In the genomic region with DNA sequence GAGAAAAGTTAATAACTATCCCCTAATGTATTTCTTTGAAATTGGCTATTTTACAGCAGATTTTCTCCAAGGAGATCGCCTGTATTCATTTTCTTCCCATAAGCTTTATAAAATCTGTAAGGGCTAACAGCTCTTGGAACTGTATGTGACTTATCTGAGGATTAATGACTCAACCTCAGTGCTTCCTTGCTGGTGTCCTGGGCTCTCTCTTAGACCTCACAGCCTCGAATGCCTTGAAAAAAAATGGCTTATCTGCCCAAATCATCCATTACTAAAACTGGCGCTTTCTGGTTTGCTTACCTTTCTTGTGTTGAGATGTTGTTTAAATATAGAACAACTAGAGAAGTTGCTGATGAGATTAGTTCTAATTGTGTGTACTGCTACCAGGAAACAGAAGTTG, we compare ENCODE assay signal across 26 cellular contexts.
"Had no signal": no experiment of that assay in that cellular context is flagged by ENCODE, and none has a peak within 500 bp of the region (broad histone marks: within the 10 kb centered on the region; RNA-seq: fewer than 3 reads in every experiment).

No MANE protein-coding gene starts in this region.

- H3K27ac Mint-ChIP-seq: activated CD4-positive, alpha-beta T cell treated with anti-CD3 and anti-CD28 coated beads for 36 hours; activated CD8-positive, alpha-beta T cell treated with anti-CD3 and anti-CD28 coated beads, Interleukin-2, amount 10 ng/mL, durations not matched to agents 7 days and 5 days; activated naive CD8-positive, alpha-beta T cell; activated T-cell treated with anti-CD3 and anti-CD28 coated beads, Interleukin-2, amount 50 U/mL, for 72 hours; brain; effector memory CD8-positive, alpha-beta T cell; naive B cell; nephron progenitor cell; stimulated activated naive B cell treated with anti-CD40 and anti-IgM and Interleukin-4, amounts not matched to agents 10 μg/mL and 1 μg/mL and 100 μg/mL, for 72 hours had no signal

- H3K4me3 Mint-ChIP-seq: activated CD4-positive, alpha-beta T cell treated with anti-CD3 and anti-CD28 coated beads for 36 hours; activated CD8-positive, alpha-beta T cell treated with anti-CD3 and anti-CD28 coated beads, Interleukin-2, amount 10 ng/mL, durations not matched to agents 7 days and 5 days; activated naive CD8-positive, alpha-beta T cell; activated T-cell treated with anti-CD3 and anti-CD28 coated beads, Interleukin-2, amount 50 U/mL, for 72 hours; brain; effector memory CD8-positive, alpha-beta T cell; naive B cell; nephron progenitor cell; stimulated activated naive B cell treated with anti-CD40 and anti-IgM and Interleukin-4, amounts not matched to agents 10 μg/mL and 1 μg/mL and 100 μg/mL, for 72 hours had no signal

- H3K4me1 ChIP-seq: stomach, thyroid gland, upper lobe of left lung had no signal

- H3K4me1 Mint-ChIP-seq: activated CD4-positive, alpha-beta T cell treated with anti-CD3 and anti-CD28 coated beads for 36 hours; brain; naive B cell; nephron progenitor cell; stimulated activated naive B cell treated with anti-CD40 and anti-IgM and Interleukin-4, amounts not matched to agents 10 μg/mL and 1 μg/mL and 100 μg/mL, for 72 hours had no signal

- FAIRE-seq: frontal cortex, small intestine had no signal

- H3K36me3 ChIP-seq: neutrophil, stomach, thyroid gland, upper lobe of left lung had no signal

- H3K27ac ChIP-seq: neutrophil, stomach, thyroid gland, upper lobe of left lung had no signal

- H3K36me3 Mint-ChIP-seq: activated naive CD8-positive, alpha-beta T cell; brain; naive B cell; stimulated activated naive B cell treated with anti-CD40 and anti-IgM and Interleukin-4, amounts not matched to agents 10 μg/mL and 1 μg/mL and 100 μg/mL, for 72 hours had no signal

- DNase-seq: activated CD4-positive, alpha-beta T cell treated with anti-CD3 and anti-CD28 coated beads for 36 hours; activated CD4-positive, CD25-positive, alpha-beta regulatory T cell; activated CD8-positive, alpha-beta T cell treated with anti-CD3 and anti-CD28 coated beads, Interleukin-2, amount 10 ng/mL, durations not matched to agents 7 days and 5 days; activated naive CD4-positive, alpha-beta T cell treated with Interleukin-2 at 50 U/mL for 16 hours; activated T-cell treated with anti-CD3 and anti-CD28 coated beads for 4 hours; activated T-cell treated with anti-CD3 and anti-CD28 coated beads, Interleukin-2, amount 50 U/mL, for 72 hours; aorta; caudate nucleus; cortex of kidney; effector memory CD8-positive, alpha-beta T cell; islet precursor cell; left cardiac atrium; left ventricle myocardium superior; naive B cell; nephron progenitor cell; small intestine; stimulated activated CD4-positive, alpha-beta T cell treated with anti-CD3 and anti-CD28 coated beads, Interleukin-1b, Interleukin-23, amount 100 ng/mL, for 48 hours; stimulated activated naive B cell treated with anti-CD40 and anti-IgM and Interleukin-4, amounts not matched to agents 10 μg/mL and 1 μg/mL and 100 μg/mL, for 72 hours; stomach; thyroid gland; upper lobe of left lung had no signal

- H3K9me3 Mint-ChIP-seq: brain, nephron progenitor cell had no signal

- H3K27me3 ChIP-seq: neutrophil, stomach, thyroid gland, upper lobe of left lung had no signal

- ATAC-seq: activated CD4-positive, alpha-beta T cell treated with anti-CD3 and anti-CD28 coated beads for 36 hours; activated CD8-positive, alpha-beta T cell treated with anti-CD3 and anti-CD28 coated beads, Interleukin-2, amount 10 ng/mL, durations not matched to agents 7 days and 5 days; activated T-cell treated with anti-CD3 and anti-CD28 coated beads, Interleukin-2, amount 50 U/mL, for 72 hours; effector memory CD8-positive, alpha-beta T cell; left cardiac atrium; left ventricle myocardium superior; sciatic nerve; stimulated activated naive B cell treated with anti-CD40 and anti-IgM and Interleukin-4, amounts not matched to agents 10 μg/mL and 1 μg/mL and 100 μg/mL, for 72 hours had no signal

- H3K4me3 ChIP-seq: stomach, thyroid gland, upper lobe of left lung had no signal

- H3K9me3 ChIP-seq: neutrophil, stomach, thyroid gland, upper lobe of left lung had no signal

- H3K27me3 Mint-ChIP-seq: activated CD4-positive, alpha-beta T cell treated with anti-CD3 and anti-CD28 coated beads for 36 hours; activated naive CD8-positive, alpha-beta T cell; brain; effector memory CD8-positive, alpha-beta T cell; naive B cell; stimulated activated naive B cell treated with anti-CD40 and anti-IgM and Interleukin-4, amounts not matched to agents 10 μg/mL and 1 μg/mL and 100 μg/mL, for 72 hours had no signal
